1 cellular context compared by ENCODE assay signal in genomic region chr10:75399461-75400162, GRCh38.
TF ChIP-seq lines count a peak whose summit lies in the region.

No MANE protein-coding gene starts in this region.

TF ChIP-seq in HEK293, 187 proteins besides CTCF, POLR2A, EP300 and RAD21 (continued from another document):
- TF ChIP-seq ATF2 (tag by site-specific recombination; IDR thresholded peaks at IDR 0.05; ENCODE audit: low read depth) = no peak
- peak; percentile 84 for TF ChIP-seq GLIS2 (tag by site-specific recombination; IDR thresholded peaks at IDR 0.05)
- TF ChIP-seq ZEB2 (tag by site-specific recombination; IDR thresholded peaks at IDR 0.05) = peak; percentile 38; the same call in 1 of the 2 replicates
- TF ChIP-seq GLI4 (tag by site-specific recombination; IDR thresholded peaks at IDR 0.05) = no peak
- peak; percentile 95 for TF ChIP-seq ZBTB6 (tag by site-specific recombination; IDR thresholded peaks at IDR 0.05)
- peak; percentile 68; the same call in 1 of the 2 replicates for TF ChIP-seq ZBTB8A (tag by site-specific recombination; IDR thresholded peaks at IDR 0.05)
- 0 out of 2 replicates have a peak, but pooled peaks have one; percentile 42 for TF ChIP-seq ZNF843 (tag by site-specific recombination; IDR thresholded peaks at IDR 0.05)
- TF ChIP-seq ZNF2 (tag by site-specific recombination; IDR thresholded peaks at IDR 0.05) = 0 out of 2 replicates have a peak, but pooled peaks have one; percentile 28
- TF ChIP-seq ZNF561 (tag by site-specific recombination; IDR thresholded peaks at IDR 0.05; ENCODE audit: borderline replicate concordance) = 0 out of 2 replicates have a peak, but pooled peaks have one; percentile 15
- TF ChIP-seq PATZ1 (tag by site-specific recombination; IDR thresholded peaks at IDR 0.05) = 0 out of 2 replicates have a peak, but pooled peaks have one; percentile 39
- TF ChIP-seq GLIS1 (tag by site-specific recombination; IDR thresholded peaks at IDR 0.05) = peak; percentile 96
- peak; percentile 62 for TF ChIP-seq ZBTB20 (tag by site-specific recombination; IDR thresholded peaks at IDR 0.05)
- TF ChIP-seq TSHZ1 (tag by site-specific recombination; IDR thresholded peaks at IDR 0.05; ENCODE audit: borderline replicate concordance) = no peak
- 0 out of 2 replicates have a peak, but pooled peaks have one; percentile 23 for TF ChIP-seq ZNF654 (tag by site-specific recombination; IDR thresholded peaks at IDR 0.05; ENCODE audit: low read depth)
- TF ChIP-seq PRDM4 (tag by site-specific recombination; IDR thresholded peaks at IDR 0.05) = peak; percentile 38; the same call in 1 of the 2 replicates
- TF ChIP-seq WT1 (tag by site-specific recombination; IDR thresholded peaks at IDR 0.05) = no peak
- TF ChIP-seq HIC1 (tag by site-specific recombination; IDR thresholded peaks at IDR 0.05) = peak; percentile 77; the same call in 1 of the 2 replicates
- TF ChIP-seq BCL11A (tag by site-specific recombination; IDR thresholded peaks at IDR 0.05; ENCODE audit: low read depth) = no peak
- TF ChIP-seq ZNF335 (tag by site-specific recombination; conservative IDR thresholded peaks at IDR 0.05) = 0 out of 2 replicates have a peak, but pooled peaks have one; percentile 12
